In genomic region chr9:13430717-13431116, GRCh38 we compare ENCODE assay signal across 20 cellular contexts.
"Had no signal": no experiment of that assay in that cellular context is flagged by ENCODE, and none has a peak within 500 bp of the region (broad histone marks: within the 10 kb centered on the region; RNA-seq: fewer than 3 reads in every experiment).

No MANE protein-coding gene starts in this region.

- H3K4me3 Mint-ChIP-seq: activated B cell treated with CpG ODN at 0.5 μM for 24 hours; activated CD8-positive, alpha-beta T cell treated with anti-CD3 and anti-CD28 coated beads for 36 hours; activated naive CD8-positive, alpha-beta T cell; activated T-cell treated with anti-CD3 and anti-CD28 coated beads, Interleukin-2, amount 50 U/mL, for 72 hours; dendritic cell treated with granulocyte-macrophage colony-stimulating factor and Interleukin-4, amounts not matched to agents 40 ng/mL and 50 ng/mL, for 4 days; effector memory CD8-positive, alpha-beta T cell; natural killer cell; T-helper 2 cell treated with Interferon-gamma antibody and Interleukin-4, amounts not matched to agents 5 μg/mL and 100 μg/mL, for 36 hours had no signal

- H3K36me3 ChIP-seq: gastroesophageal sphincter, right lobe of liver, stomach had no signal

- H3K4me1 ChIP-seq: right lobe of liver had no signal

- H3K4me2 ChIP-seq: hepatocyte had no signal

- H3K4me1 Mint-ChIP-seq: activated B cell treated with CpG ODN at 0.5 μM for 24 hours, natural killer cell had no signal

- H3K27me3 Mint-ChIP-seq: activated B cell treated with CpG ODN at 0.5 μM for 24 hours; activated CD8-positive, alpha-beta T cell treated with anti-CD3 and anti-CD28 coated beads for 36 hours; activated naive CD8-positive, alpha-beta T cell; dendritic cell treated with granulocyte-macrophage colony-stimulating factor and Interleukin-4, amounts not matched to agents 40 ng/mL and 50 ng/mL, for 4 days; effector memory CD8-positive, alpha-beta T cell had no signal

- H3K79me2 ChIP-seq: hepatocyte had no signal

- H3K9me3 Mint-ChIP-seq: activated B cell treated with CpG ODN at 0.5 μM for 24 hours; activated CD8-positive, alpha-beta T cell treated with anti-CD3 and anti-CD28 coated beads for 36 hours; dendritic cell treated with granulocyte-macrophage colony-stimulating factor and Interleukin-4, amounts not matched to agents 40 ng/mL and 50 ng/mL, for 4 days; natural killer cell; T-helper 2 cell treated with Interferon-gamma antibody and Interleukin-4, amounts not matched to agents 5 μg/mL and 100 μg/mL, for 36 hours had no signal

- H3K36me3 Mint-ChIP-seq: activated naive CD8-positive, alpha-beta T cell; natural killer cell had no signal

- DNase-seq: activated B cell treated with CpG ODN at 0.5 μM for 24 hours; activated CD4-positive, alpha-beta T cell treated with anti-CD3 and anti-CD28 coated beads for 48 hours; activated CD8-positive, alpha-beta memory T cell treated with anti-CD3 and anti-CD28 coated beads, Interleukin-2, amount 50 U/mL, for 4 hours; activated CD8-positive, alpha-beta T cell treated with anti-CD3 and anti-CD28 coated beads for 36 hours; activated gamma-delta T cell; activated T-cell treated with anti-CD3 and anti-CD28 coated beads, Interleukin-2, amount 50 U/mL, for 72 hours; effector memory CD8-positive, alpha-beta T cell; left ventricle myocardium superior; mesendoderm; natural killer cell; occipital lobe; right lobe of liver; stimulated activated CD4-positive, alpha-beta T cell treated with anti-CD3 and anti-CD28 coated beads, Interleukin-12 subunit alpha, Interleukin-12 subunit beta, amount 100 ng/mL, for 4 hours; stimulated activated CD4-positive, alpha-beta T cell treated with anti-CD3 and anti-CD28 coated beads, Interleukin-2, amount 100 ng/mL, for 24 hours; stomach had no signal

- H3K4me3 ChIP-seq: gastroesophageal sphincter, hepatocyte, right lobe of liver, stomach had no signal

- H3K9me3 ChIP-seq: gastroesophageal sphincter, right lobe of liver, stomach had no signal

- H3K27ac Mint-ChIP-seq: activated B cell treated with CpG ODN at 0.5 μM for 24 hours; activated CD8-positive, alpha-beta T cell treated with anti-CD3 and anti-CD28 coated beads for 36 hours; activated naive CD8-positive, alpha-beta T cell; activated T-cell treated with anti-CD3 and anti-CD28 coated beads, Interleukin-2, amount 50 U/mL, for 72 hours; dendritic cell treated with granulocyte-macrophage colony-stimulating factor and Interleukin-4, amounts not matched to agents 40 ng/mL and 50 ng/mL, for 4 days; effector memory CD8-positive, alpha-beta T cell; natural killer cell; T-helper 2 cell treated with Interferon-gamma antibody and Interleukin-4, amounts not matched to agents 5 μg/mL and 100 μg/mL, for 36 hours had no signal

- H3K27ac ChIP-seq: gastroesophageal sphincter, hepatocyte, right lobe of liver, stomach had no signal

- H2AFZ ChIP-seq: hepatocyte had no signal

- H3K27me3 ChIP-seq: gastroesophageal sphincter, right lobe of liver, stomach had no signal
